8 cellular contexts compared by ENCODE assay signal in genomic region chr4:1172228-1172851, GRCh38. TPM values are rescaled to one million over a fixed set of nuclear protein-coding genes. Genes with fewer than 3 reads are reported as not detected.
DNase-seq lines count a peak whose midpoint lies in the region; ATAC-seq and TF ChIP-seq lines count a peak whose summit lies in the region.

SPON2 (minus strand) TSS chr4:1172583.

- H4K8ac ChIP-seq in trophoblast cell (ENCODE audit: low read depth, low read length): no peak within 1 kb of the TSS

- no peak within 1 kb of the TSS for H4K12ac ChIP-seq in trophoblast cell (ENCODE audit: low read depth, low read length)

- H2AFZ ChIP-seq in trophoblast cell (ENCODE audit: insufficient read depth, low read length, poor library complexity): peak within 1 kb of the TSS; percentile 9

- no peak for DNase-seq in CD8-positive, alpha-beta memory T cell
- peak; percentile 18 for DNase-seq in activated CD8-positive, alpha-beta T cell treated with anti-CD3 and anti-CD28 coated beads, Interleukin-2, amount 10 ng/mL, durations not matched to agents 7 days and 5 days
- DNase-seq in left ventricle myocardium inferior: no peak
- DNase-seq in trophoblast cell: no peak
- DNase-seq in SKM-1 treated with dmso at 0.1 percent for 144 hours (lab: John Stamatoyannopoulos, UW; ENCODE audit: unreplicated experiment): no peak
- DNase-seq in NOMO-1 (lab: John Stamatoyannopoulos, UW; ENCODE audit: unreplicated experiment in 2 of 2): no peak
- DNase-seq in stimulated activated CD4-positive, alpha-beta T cell treated with anti-CD3 and anti-CD28 coated beads, Interleukin-12 subunit alpha, Interleukin-12 subunit beta, amount 100 ng/mL, for 4 hours: no peak

- H3K36me3 Mint-ChIP-seq in CD8-positive, alpha-beta memory T cell: peaks cover 0 to 2% (median 0%) of the 10 kb centered on the region in 3 donors
- peaks cover 4% of the 10 kb centered on the region for H3K36me3 Mint-ChIP-seq in activated CD8-positive, alpha-beta T cell treated with anti-CD3 and anti-CD28 coated beads, Interleukin-2, amount 10 ng/mL, durations not matched to agents 7 days and 5 days (ENCODE audit: low read depth)

- TF ChIP-seq CTCF in left ventricle myocardium inferior (IDR thresholded peaks at IDR 0.05; ENCODE audit: borderline replicate concordance): no peak

- no peak within 1 kb of the TSS for H3K4ac ChIP-seq in trophoblast cell (ENCODE audit: low read depth, low read length)

- H3K79me1 ChIP-seq in trophoblast cell (ENCODE audit: low read length): peaks cover 1% of the 10 kb centered on the region

- no peak within 1 kb of the TSS for H3K23ac ChIP-seq in trophoblast cell (ENCODE audit: low read length)

- intact Hi-C loops in left ventricle myocardium inferior (cut with micrococcal nuclease): no loop called here

- no peaks in the 10 kb centered on the region for H3K36me3 ChIP-seq in CD8-positive, alpha-beta memory T cell (ENCODE audit: insufficient read depth, low read length)
- no peaks in the 10 kb centered on the region for H3K36me3 ChIP-seq in left ventricle myocardium inferior
- H3K36me3 ChIP-seq in trophoblast cell (ENCODE audit: control insufficient read depth in 1 of 2, insufficient read depth in 2 of 2, low read length in 2 of 2): no peaks in the 10 kb centered on the region

- POLR2A ChIA-PET in CD8-positive, alpha-beta memory T cell (lab: Charles Lee): interaction anchor here (0.7 to 0.9 kb wide), 2 partner anchors 43 to 76 kb away, joined by 3 read pairs; no protein-coding TSS in a partner anchor
- POLR2A ChIA-PET in activated CD8-positive, alpha-beta T cell treated with anti-CD3 and anti-CD28 coated beads, Interleukin-2, amount 10 ng/mL, durations not matched to agents 7 days and 5 days (lab: Charles Lee): interaction anchor here (0.6 to 0.9 kb wide), 2 partner anchors 13 to 45 kb away, joined by 3 read pairs; no protein-coding TSS in a partner anchor

- no peak within 1 kb of the TSS for H3K18ac ChIP-seq in trophoblast cell (ENCODE audit: low read length)

- H3K9me3 Mint-ChIP-seq in CD8-positive, alpha-beta memory T cell: no peaks in the 10 kb centered on the region
- no peaks in the 10 kb centered on the region for H3K9me3 Mint-ChIP-seq in activated CD8-positive, alpha-beta T cell treated with anti-CD3 and anti-CD28 coated beads, Interleukin-2, amount 10 ng/mL, durations not matched to agents 7 days and 5 days (ENCODE audit: insufficient read depth)

- no peak within 1 kb of the TSS for H2BK120ac ChIP-seq in trophoblast cell (ENCODE audit: insufficient read depth, low read length, poor library complexity)

- peaks cover 21 to 53% (median 35%) of the 10 kb centered on the region in 3 donors for H3K4me1 Mint-ChIP-seq in CD8-positive, alpha-beta memory T cell
- peaks cover 32% of the 10 kb centered on the region for H3K4me1 Mint-ChIP-seq in activated CD8-positive, alpha-beta T cell treated with anti-CD3 and anti-CD28 coated beads, Interleukin-2, amount 10 ng/mL, durations not matched to agents 7 days and 5 days (ENCODE audit: low read depth)

- H3K9ac ChIP-seq in trophoblast cell (ENCODE audit: low read length): no peak within 1 kb of the TSS

- peak within 1 kb of the TSS; percentile 22 for H3K4me3 ChIP-seq in CD8-positive, alpha-beta memory T cell (ENCODE audit: low read length)
- H3K4me3 ChIP-seq in left ventricle myocardium inferior: peak within 1 kb of the TSS; percentile 65
- peak within 1 kb of the TSS; percentile 3 for H3K4me3 ChIP-seq in trophoblast cell (ENCODE audit: low read depth, low read length)

- no peak within 1 kb of the TSS for H3K27ac ChIP-seq in CD8-positive, alpha-beta memory T cell (ENCODE audit: low read depth, low read length)
- H3K27ac ChIP-seq in left ventricle myocardium inferior (replicated peaks): peak within 1 kb of the TSS; percentile 81
- no peak within 1 kb of the TSS for H3K27ac ChIP-seq in trophoblast cell (ENCODE audit: low read depth, low read length)

- peaks cover 1% of the 10 kb centered on the region for H3K79me2 ChIP-seq in trophoblast cell (ENCODE audit: control insufficient read depth, insufficient read depth, low read length, poor library complexity)

- no peak within 1 kb of the TSS for H2BK12ac ChIP-seq in trophoblast cell (ENCODE audit: low read length)

- no peak for ATAC-seq in activated CD8-positive, alpha-beta T cell treated with anti-CD3 and anti-CD28 coated beads, Interleukin-2, amount 10 ng/mL, durations not matched to agents 7 days and 5 days
- no peak for ATAC-seq in HG02970 (IDR thresholded peaks at IDR 0.05; ENCODE audit: low FRiP score, unreplicated experiment)

- peak within 1 kb of the TSS in 5 of 8 donors; percentile 52 to 80 (median 72) for H3K27ac Mint-ChIP-seq in CD8-positive, alpha-beta memory T cell
- no peak within 1 kb of the TSS for H3K27ac Mint-ChIP-seq in activated CD8-positive, alpha-beta T cell treated with anti-CD3 and anti-CD28 coated beads, Interleukin-2, amount 10 ng/mL, durations not matched to agents 7 days and 5 days

- no peak within 1 kb of the TSS for H2BK5ac ChIP-seq in trophoblast cell (ENCODE audit: low read depth, low read length, poor library complexity)

- peaks cover 2 to 8% of the 10 kb centered on the region in 2 donors for H3K27me3 Mint-ChIP-seq in CD8-positive, alpha-beta memory T cell
- peaks cover 28% of the 10 kb centered on the region for H3K27me3 Mint-ChIP-seq in activated CD8-positive, alpha-beta T cell treated with anti-CD3 and anti-CD28 coated beads, Interleukin-2, amount 10 ng/mL, durations not matched to agents 7 days and 5 days (ENCODE audit: low read depth)

- H3K4me1 ChIP-seq in CD8-positive, alpha-beta memory T cell (ENCODE audit: insufficient read depth, low read length): peaks cover 23% of the 10 kb centered on the region
- H3K4me1 ChIP-seq in left ventricle myocardium inferior: peaks cover 55% of the 10 kb centered on the region
- H3K4me1 ChIP-seq in trophoblast cell (ENCODE audit: control insufficient read depth in 1 of 2, insufficient read depth in 2 of 2, low read length in 2 of 2): peaks cover 17 to 25% of the 10 kb centered on the region in 2 experiments

- H3K4me2 ChIP-seq in trophoblast cell (ENCODE audit: low read length): peak within 1 kb of the TSS; percentile 41

- no peak within 1 kb of the TSS for H3K14ac ChIP-seq in trophoblast cell (ENCODE audit: low read length)

- no peak within 1 kb of the TSS for H2AK5ac ChIP-seq in trophoblast cell (ENCODE audit: low read length)

- H4K91ac ChIP-seq in trophoblast cell (ENCODE audit: low read depth, low read length): peak within 1 kb of the TSS; percentile 13

- peak within 1 kb of the TSS; percentile 72 to 91 (median 77) for H3K4me3 Mint-ChIP-seq in CD8-positive, alpha-beta memory T cell
- peak within 1 kb of the TSS; percentile 45 for H3K4me3 Mint-ChIP-seq in activated CD8-positive, alpha-beta T cell treated with anti-CD3 and anti-CD28 coated beads, Interleukin-2, amount 10 ng/mL, durations not matched to agents 7 days and 5 days

- CTCF ChIA-PET in CD8-positive, alpha-beta memory T cell (lab: Charles Lee): interaction anchor here (1.1 to 1.9 kb wide), 2 partner anchors 12 to 41 kb away, joined by 3 to 5 read pairs; no protein-coding TSS in a partner anchor
- CTCF ChIA-PET in activated CD8-positive, alpha-beta T cell treated with anti-CD3 and anti-CD28 coated beads, Interleukin-2, amount 10 ng/mL, durations not matched to agents 7 days and 5 days (lab: Charles Lee): interaction anchor here (1.1 to 1.3 kb wide), 2 partner anchors 11 to 45 kb away, joined by 3 read pairs; no protein-coding TSS in a partner anchor

- peaks cover 12% of the 10 kb centered on the region for H3K27me3 ChIP-seq in CD8-positive, alpha-beta memory T cell (ENCODE audit: insufficient read depth, low read length, poor library complexity, severe bottlenecking)
- peaks cover 47% of the 10 kb centered on the region for H3K27me3 ChIP-seq in left ventricle myocardium inferior (ENCODE audit: low read depth)
- H3K27me3 ChIP-seq in trophoblast cell (ENCODE audit: insufficient read depth, low read length): peaks cover 46% of the 10 kb centered on the region

- H3K9me3 ChIP-seq in CD8-positive, alpha-beta memory T cell (ENCODE audit: low read length): no peaks in the 10 kb centered on the region
- H3K9me3 ChIP-seq in left ventricle myocardium inferior (replicated peaks) (no peaks in the 10 kb centered on the region), trophoblast cell (ENCODE audit: insufficient read depth, low read depth, low read length) (peaks cover 11% of the 10 kb centered on the region)

- no CpG with 5 or more reads among the region's 54 CpGs for WGBS in trophoblast cell (ENCODE audit: extremely low coverage, insufficient coverage, insufficient read length)

RNA-seq across cellular contexts. Expression of gene SPON2, which starts in this region (rescaled TPM):
- 1 to 10 TPM; 2.7 to 3.1 TPM for total RNA-seq in CD8-positive, alpha-beta memory T cell
- 43.9 TPM for polyA plus RNA-seq in CD8-positive, alpha-beta memory T cell
- 10 to 100 TPM; 14.7 to 14.9 TPM for total RNA-seq in activated CD8-positive, alpha-beta T cell treated with anti-CD3 and anti-CD28 coated beads, Interleukin-2, amount 10 ng/mL, durations not matched to agents 7 days and 5 days
- total RNA-seq in left ventricle myocardium inferior: 13.9 TPM
- 13.7 TPM in 2 replicates for polyA plus RNA-seq in trophoblast cell (2013)

Comparison
In these comparisons a context has a peak if more than half of its experiments do, and no peak if none do; other contexts are left out.
1. H3K4me3 ChIP-seq: peak in every context shown above with its lines; median percentile 65 in left ventricle myocardium inferior; 22 in CD8-positive, alpha-beta memory T cell; 3 in trophoblast cell.